ENCODE assay signal across 11 cellular contexts in genomic region chr5:80184235-80185023, GRCh38.
DNase-seq lines count a peak whose midpoint lies in the region; ATAC-seq and TF ChIP-seq lines count a peak whose summit lies in the region.
"Had no signal": no experiment of that assay in that cellular context is flagged by ENCODE, and none has a peak within 500 bp of the region (broad histone marks: within the 10 kb centered on the region; RNA-seq: fewer than 3 reads in every experiment).

No MANE protein-coding gene starts in this region.

- TF ChIP-seq CTCF in omental fat pad (IDR thresholded peaks at IDR 0.05): no peak

- DNase-seq in DMS 273 (lab: John Stamatoyannopoulos, UW; ENCODE audit: unreplicated experiment) (peak; percentile 39), DMS 273 treated with DMSO at 0.1 percent for 48 hours (lab: John Stamatoyannopoulos, UW) (no peak), NCI-H1694 (lab: John Stamatoyannopoulos, UW) (peak; percentile 49), astrocyte of the hippocampus (ENCODE audit: low read depth, low spot score) (peak; percentile 20), omental fat pad (ENCODE audit: low spot score) (no peak), HPDE6-E6E7 (ENCODE audit: extremely low spot score) (no peak), NOMO-1 treated with DMSO at 0.1 percent for 48 hours (lab: John Stamatoyannopoulos, UW; ENCODE audit: unreplicated experiment) (no peak)
- DNase-seq: 8988T; brain microvascular endothelial cell; stimulated activated naive CD4-positive, alpha-beta T cell treated with Interleukin-2 at 50 U/mL for 16 hours had no signal

- ATAC-seq in omental fat pad (ENCODE audit: low FRiP score) (peak; percentile 5), GM19452 (IDR thresholded peaks at IDR 0.05; ENCODE audit: unreplicated experiment) (no peak)

Comparison
In these comparisons a context has a peak if more than half of its experiments do, and no peak if none do; other contexts are left out.
1. DNase-seq: peak in DMS 273 (single experiment), NCI-H1694 (single experiment) and astrocyte of the hippocampus (single experiment); none in DMS 273 treated with DMSO at 0.1 percent for 48 hours (single experiment), omental fat pad (single experiment), HPDE6-E6E7 (single experiment) and NOMO-1 treated with DMSO at 0.1 percent for 48 hours (single experiment).